13 cellular contexts compared by ENCODE assay signal in genomic region chr17:50692448-50693040, GRCh38. TPM values are rescaled to one million over a fixed set of nuclear protein-coding genes. Genes with fewer than 3 reads are reported as not detected.
DNase-seq lines count a peak whose midpoint lies in the region; ATAC-seq, FAIRE-seq and TF ChIP-seq lines count a peak whose summit lies in the region.
"Had no signal": no experiment of that assay in that cellular context is flagged by ENCODE, and none has a peak within 500 bp of the region (broad histone marks: within the 10 kb centered on the region; RNA-seq: fewer than 3 reads in every experiment).

No MANE protein-coding gene starts in this region.

- DNase-seq in GM23248 = no peak
- no peak for DNase-seq in SK-N-SH
- DNase-seq in HepG2 (ENCODE audit: low spot score) = no peak
- DNase-seq in COR-L47 (lab: John Stamatoyannopoulos, UW) = no peak
- no peak for DNase-seq in NCI-H128 (lab: John Stamatoyannopoulos, UW; ENCODE audit: unreplicated experiment)
- no peak for DNase-seq in G401 (ENCODE audit: low spot score)
- DNase-seq: activated CD4-positive, alpha-beta T cell treated with anti-CD3 and anti-CD28 coated beads for 1 hour; activated T-cell treated with anti-CD3 and anti-CD28 coated beads for 4 hours; BE2C; ovary had no signal

- no peaks in the 10 kb centered on the region for H3K79me2 ChIP-seq in GM23248 (ENCODE audit: insufficient read depth)
- H3K79me2 ChIP-seq in SK-N-SH (ENCODE audit: insufficient read depth) = no peaks in the 10 kb centered on the region
- H3K79me2 ChIP-seq in HepG2 (ENCODE audit: insufficient read depth, low read length) = peaks cover 6% of the 10 kb centered on the region

- no peak for TF ChIP-seq RAD21 in SK-N-SH (IDR thresholded peaks at IDR 0.05; ENCODE audit: low read length)
- TF ChIP-seq RAD21 in HepG2 (CRISPR knock-in tag; IDR thresholded peaks at IDR 0.05) = 0 out of 2 replicates have a peak, but pooled peaks have one; percentile 8

- no peaks in the 10 kb centered on the region for H4K20me1 ChIP-seq in GM23248 (ENCODE audit: insufficient read depth)
- peaks cover 4% of the 10 kb centered on the region; the same call in 1 of the 2 replicates for H4K20me1 ChIP-seq in SK-N-SH (ENCODE audit: insufficient read depth)
- H4K20me1 ChIP-seq in HepG2 (ENCODE audit: insufficient read depth, low read length) = no peaks in the 10 kb centered on the region

- peak overlapping the region; percentile 21; the same call in 1 of the 2 replicates for H3K9ac ChIP-seq in GM23248
- no peak overlapping the region for H3K9ac ChIP-seq in SK-N-SH
- peak overlapping the region; percentile 66 for H3K9ac ChIP-seq in HepG2 (ENCODE audit: insufficient read depth, low read depth, low read length)
- H3K9ac ChIP-seq in skeletal muscle satellite cell (ENCODE audit: low read depth, low read length) = no peak overlapping the region

- no peak for ATAC-seq in HepG2
- no peak for ATAC-seq in HG02623 (IDR thresholded peaks at IDR 0.05; ENCODE audit: unreplicated experiment)

- no peak overlapping the region for H3K4me3 ChIP-seq in GM23248
- no peak overlapping the region for H3K4me3 ChIP-seq in SK-N-SH (ENCODE audit: low read depth in 2 of 2, low read length in 1 of 2)
- peak overlapping the region in 1 of 3 experiments; percentile 42; a peak in 2 of 6 replicates for H3K4me3 ChIP-seq in HepG2 (replicated peaks in 1 of 3; ENCODE audit: insufficient read depth in 1 of 3, low read depth in 2 of 3, low read length in 3 of 3)
- H3K4me3 ChIP-seq in skeletal muscle satellite cell (ENCODE audit: low read length) = no peak overlapping the region
- H3K4me3 ChIP-seq: ovary had no signal

- H3K9me3 ChIP-seq in GM23248 (ENCODE audit: low read depth) (no peaks in the 10 kb centered on the region), SK-N-SH (no peaks in the 10 kb centered on the region), HepG2 (ENCODE audit: low read length) (no peaks in the 10 kb centered on the region), skeletal muscle satellite cell (replicated peaks; ENCODE audit: low read length) (no peaks in the 10 kb centered on the region)
- H3K9me3 ChIP-seq: BE2C, ovary had no signal

- H3K27me3 ChIP-seq in GM23248 (replicated peaks; ENCODE audit: insufficient read depth) (no peaks in the 10 kb centered on the region), SK-N-SH (ENCODE audit: insufficient read depth) (no peaks in the 10 kb centered on the region), HepG2 (ENCODE audit: control insufficient read depth in 1 of 2, insufficient read depth in 2 of 2, low read length in 2 of 2) (no peaks in the 10 kb centered on the region), skeletal muscle satellite cell (ENCODE audit: control insufficient read depth, insufficient read depth, low read length) (no peaks in the 10 kb centered on the region)
- H3K27me3 ChIP-seq: BE2C, ovary had no signal

- peak overlapping the region; percentile 18 for H3K4me2 ChIP-seq in GM23248 (ENCODE audit: unreplicated experiment)
- H3K4me2 ChIP-seq in SK-N-SH = peak overlapping the region; percentile 55; the same call in 1 of the 2 replicates
- peak overlapping the region; percentile 80 for H3K4me2 ChIP-seq in HepG2 (ENCODE audit: low read depth, low read length)
- H3K4me2 ChIP-seq in skeletal muscle satellite cell (ENCODE audit: low read length) = peak overlapping the region; percentile 21

- POLR2A ChIA-PET in SK-N-SH (lab: Yijun Ruan, JAX) = interaction anchor here (1.1 kb wide), 1 partner anchor 65 kb away, joined by 3 read pairs; no protein-coding TSS in a partner anchor
- POLR2A ChIA-PET in HepG2 (lab: Yijun Ruan, JAX) = interaction anchor here (0.8 to 21.3 kb wide), 29 partner anchors 8 to 295 kb away, joined by 3 to 839 read pairs (median 6); partner anchors contain the start of genes ABCC3, ANKRD40, CACNA1G and LRRC59

- WGBS in GM23248 (ENCODE audit: low coverage in 1 of 2, low lambda C conversion rate in 2 of 2, missing lambda C conversion rate in 2 of 2), 2 experiments = 88 to 92% methylated on average over 6 of the region's 6 CpGs
- WGBS in SK-N-SH (ENCODE audit: low lambda C conversion rate) = 72% methylated on average over 6 of the region's 6 CpGs
- 12% methylated on average over 6 of the region's 6 CpGs for WGBS in HepG2 (ENCODE audit: low lambda C conversion rate)

- no peaks in the 10 kb centered on the region for H3K9me2 ChIP-seq in GM23248 (ENCODE audit: insufficient read depth)
- no peaks in the 10 kb centered on the region for H3K9me2 ChIP-seq in SK-N-SH

- TF ChIP-seq EP300 in SK-N-SH (IDR thresholded peaks at IDR 0.05; ENCODE audit: borderline replicate concordance in 1 of 2, low read depth in 1 of 2, low read length in 1 of 2) (no peak), HepG2 (IDR thresholded peaks at IDR 0.05; ENCODE audit: low read depth in 2 of 2, low read length in 2 of 2) (peak in 1 of 2 experiments; percentile 13; a peak in 1 of 4 replicates), HepG2 (CRISPR knock-in tag; IDR thresholded peaks at IDR 0.05; ENCODE audit: borderline replicate concordance) (no peak)

- peak overlapping the region; percentile 41 for H3K27ac ChIP-seq in GM23248
- peak overlapping the region; percentile 55 to 67; a peak in 3 of 4 replicates for H3K27ac ChIP-seq in SK-N-SH (ENCODE audit: low read depth in 2 of 2, low read length in 1 of 2)
- peak overlapping the region; percentile 89 for H3K27ac ChIP-seq in HepG2 (ENCODE audit: extremely low read length, insufficient read depth, low read length)
- H3K27ac ChIP-seq: ovary had no signal

- in situ Hi-C loops in GM23248 (cut with MboI) = no loop called here
- in situ Hi-C loops in HepG2 (cut with HindIII; ENCODE audit: extremely low pct_ligation_motif_present, low pct_unique_long_range_greater_than_20kb) = loop anchor here (5.0 kb wide), 2 partner anchors 65 to 145 kb away; partner anchors contain the start of gene SPATA20
- in situ Hi-C loops in G401 (cut with HindIII; ENCODE audit: low sequenced_read_pairs) = loop anchor here (5.0 kb wide), 1 partner anchor 65 kb away; no protein-coding TSS in a partner anchor

- H3K4me1 ChIP-seq in GM23248 (ENCODE audit: insufficient read depth) (peaks cover 50% of the 10 kb centered on the region), SK-N-SH (ENCODE audit: control insufficient read depth in 1 of 2, insufficient read depth in 2 of 2, low read depth in 1 of 2, low read length in 1 of 2) (peaks cover 40 to 48% of the 10 kb centered on the region in 2 experiments), HepG2 (ENCODE audit: insufficient read depth, low read length) (peaks cover 83% of the 10 kb centered on the region), skeletal muscle satellite cell (ENCODE audit: control insufficient read depth, insufficient read depth, low read length) (peaks cover 38% of the 10 kb centered on the region)

- FAIRE-seq in HepG2 (lab: Jason Lieb, UNC) = no peak

- CTCF ChIA-PET in SK-N-SH (lab: Yijun Ruan, JAX) = interaction anchor here (1.2 to 21.2 kb wide), 9 partner anchors 8 to 278 kb away, joined by 3 to 799 read pairs (median 5); partner anchors contain the start of genes ABCC3 and SPATA20
- CTCF ChIA-PET in HepG2 (lab: Yijun Ruan, JAX; ENCODE audit: low intra/inter-chr PET ratio, low total read pairs) = interaction anchor here (2.3 kb wide), 1 partner anchor 59 kb away, joined by 9 read pairs; no protein-coding TSS in a partner anchor

- H3F3A ChIP-seq in GM23248 (ENCODE audit: insufficient read depth) (peaks cover 69% of the 10 kb centered on the region), SK-N-SH (replicated peaks; ENCODE audit: insufficient read depth) (peaks cover 47% of the 10 kb centered on the region)

- intact Hi-C loops in HepG2 (cut with micrococcal nuclease; ENCODE audit: unreplicated experiment) = loop anchor here (1.0 kb wide), 2 partner anchors 8 to 210 kb away; no protein-coding TSS in a partner anchor

- H2AFZ ChIP-seq in GM23248 = no peak overlapping the region
- no peak overlapping the region for H2AFZ ChIP-seq in SK-N-SH (ENCODE audit: low read depth)
- no peak overlapping the region for H2AFZ ChIP-seq in HepG2 (ENCODE audit: low read length)

- no peak for TF ChIP-seq POLR2A in HepG2 (IDR thresholded peaks at IDR 0.05; ENCODE audit: insufficient read depth in 1 of 2, low read depth in 2 of 2, low read length in 2 of 2)

- TSS peak; percentile 73 for BruUV-seq in HepG2 (replicated peaks; lab: Mats Ljungman, UMichigan)

- H3K36me3 ChIP-seq in GM23248 (ENCODE audit: low read depth) = peaks cover 22% of the 10 kb centered on the region
- H3K36me3 ChIP-seq in SK-N-SH (replicated peaks in 1 of 2; ENCODE audit: control insufficient read depth in 1 of 2, insufficient read depth in 2 of 2, low read length in 1 of 2) = peaks cover 41 to 54% of the 10 kb centered on the region in 2 experiments
- H3K36me3 ChIP-seq in HepG2 (replicated peaks in 1 of 2; ENCODE audit: control insufficient read depth in 1 of 2, insufficient read depth in 2 of 2, low read length in 2 of 2) = peaks cover 12 to 22% of the 10 kb centered on the region in 2 experiments
- peaks cover 55% of the 10 kb centered on the region for H3K36me3 ChIP-seq in skeletal muscle satellite cell (ENCODE audit: insufficient read depth, low read length)
- H3K36me3 ChIP-seq: ovary had no signal

- TF ChIP-seq CTCF in SK-N-SH (IDR thresholded peaks at IDR 0.05) (no peak), HepG2 (CRISPR knock-in tag; IDR thresholded peaks at IDR 0.05) (no peak)

RNA-seq across cellular contexts. Expression of gene ANKRD40, which starts 15.2 kb away (rescaled TPM):
- 35.5 and 36.5 TPM in 2 replicates for total RNA-seq in GM23248 (2014; rRNA removed; shearing (Covaris generic))
- polyA plus RNA-seq in GM23248 (2016; fragmentation: Nextera tagmentation; extraction: Ambion mirVana) (20.1 and 20.2 TPM in 2 replicates), SK-N-SH (2012; rRNA removed) (33.6 and 46.3 TPM in 2 replicates), HepG2 (2011; rRNA removed) (30.2 and 35.0 TPM in 2 replicates)
- 43.8 and 47.2 TPM in 2 replicates for polyA plus RNA-seq in SK-N-SH (2012; cell fraction: cytosol; rRNA removed)
- polyA plus RNA-seq in SK-N-SH (2012; cell fraction: nucleus; rRNA removed) = 20.8 and 38.1 TPM in 2 replicates
- 46.4 and 52.4 TPM in 2 replicates for total RNA-seq in HepG2 (2016; rRNA removed; fragmentation: Illumina TruSeq; extraction: Trizol)
- 14.8 and 17.0 TPM in 2 replicates for total RNA-seq in HepG2 (2016; cell fraction: cytosol; rRNA removed; fragmentation: Illumina TruSeq; extraction: Trizol; ENCODE audit: low read depth)
- total RNA-seq in HepG2 (2016; cell fraction: insoluble cytoplasmic fraction; rRNA removed; fragmentation: Illumina TruSeq; extraction: Trizol) = 43.9 and 45.1 TPM in 2 replicates
- total RNA-seq in HepG2 (2016; cell fraction: membrane; rRNA removed; fragmentation: Illumina TruSeq; extraction: Trizol) = 53.6 and 57.7 TPM in 2 replicates
- 27.7 and 32.1 TPM in 2 replicates for total RNA-seq in HepG2 (2016; cell fraction: nucleus; rRNA removed; fragmentation: Illumina TruSeq; extraction: Trizol)
- polyA plus RNA-seq in HepG2 (2011; cell fraction: cytosol; rRNA removed) = 20.9 and 27.5 TPM in 2 replicates
- polyA plus RNA-seq in HepG2 (2011; cell fraction: nucleus; rRNA removed) = 14.0 and 17.7 TPM in 2 replicates
- 25.7 and 26.1 TPM in 2 replicates for polyA plus RNA-seq in HepG2 (2012)
- polyA plus RNA-seq in HepG2 (2016; cell fraction: cytosol; fragmentation: Illumina TruSeq; extraction: Trizol; ENCODE audit: low read depth) = 12.7 TPM in 2 replicates
- 37.2 and 46.0 TPM in 2 replicates for polyA plus RNA-seq in HepG2 (2016; cell fraction: insoluble cytoplasmic fraction; fragmentation: Illumina TruSeq; extraction: Trizol; ENCODE audit: low read depth)
- 34.9 and 37.7 TPM in 2 replicates for polyA plus RNA-seq in HepG2 (2016; cell fraction: membrane; fragmentation: Illumina TruSeq; extraction: Trizol; ENCODE audit: low read depth)
- polyA plus RNA-seq in HepG2 (2016; cell fraction: nucleus; fragmentation: Illumina TruSeq; extraction: Trizol; ENCODE audit: insufficient read depth, low read depth) = 52.0 and 58.7 TPM in 2 replicates
- polyA minus RNA-seq in HepG2 (2011; rRNA and poly(A)+ RNA removed; ENCODE audit: low replicate concordance) = 22.7 and 24.6 TPM in 2 replicates
- 31.7 and 31.9 TPM in 2 replicates for polyA minus RNA-seq in HepG2 (2011; cell fraction: cytosol; rRNA and poly(A)+ RNA removed)
- 21.2 and 23.9 TPM in 2 replicates for polyA minus RNA-seq in HepG2 (2011; cell fraction: nucleus; rRNA and poly(A)+ RNA removed)
- 30.2 and 31.7 TPM in 2 replicates for total RNA-seq in skeletal muscle satellite cell (2012; rRNA removed)
- 32.1 and 49.0 TPM in 2 replicates for total RNA-seq in G401 (2014; rRNA removed; shearing (Covaris generic))

RNA-seq across cellular contexts. Expression of gene LUC7L3, which starts 26.9 kb away (rescaled TPM):
- total RNA-seq in GM23248 (2014; rRNA removed; shearing (Covaris generic)) = 57.5 and 59.1 TPM in 2 replicates
- 100 and 138 TPM in 2 replicates for polyA plus RNA-seq in GM23248 (2016; fragmentation: Nextera tagmentation; extraction: Ambion mirVana)
- polyA plus RNA-seq in SK-N-SH (2012; rRNA removed) = 154 and 164 TPM in 2 replicates
- 52.9 and 60.7 TPM in 2 replicates for polyA plus RNA-seq in SK-N-SH (2012; cell fraction: cytosol; rRNA removed)
- polyA plus RNA-seq in SK-N-SH (2012; cell fraction: nucleus; rRNA removed) = 1,155 and 1,243 TPM in 2 replicates
- 60.2 and 108 TPM in 2 replicates for total RNA-seq in HepG2 (2016; rRNA removed; fragmentation: Illumina TruSeq; extraction: Trizol)
- total RNA-seq in HepG2 (2016; cell fraction: cytosol; rRNA removed; fragmentation: Illumina TruSeq; extraction: Trizol; ENCODE audit: low read depth) = 18.8 and 26.1 TPM in 2 replicates
- 62.5 and 109 TPM in 2 replicates for total RNA-seq in HepG2 (2016; cell fraction: insoluble cytoplasmic fraction; rRNA removed; fragmentation: Illumina TruSeq; extraction: Trizol)
- total RNA-seq in HepG2 (2016; cell fraction: membrane; rRNA removed; fragmentation: Illumina TruSeq; extraction: Trizol) = 14.5 and 18.9 TPM in 2 replicates
- total RNA-seq in HepG2 (2016; cell fraction: nucleus; rRNA removed; fragmentation: Illumina TruSeq; extraction: Trizol) = 195 TPM in 2 replicates
- 95.9 and 120 TPM in 2 replicates for polyA plus RNA-seq in HepG2 (2011; rRNA removed)
- 30.0 and 34.7 TPM in 2 replicates for polyA plus RNA-seq in HepG2 (2011; cell fraction: cytosol; rRNA removed)
- 415 and 478 TPM in 2 replicates for polyA plus RNA-seq in HepG2 (2011; cell fraction: nucleus; rRNA removed)
- polyA plus RNA-seq in HepG2 (2012) = 194 and 235 TPM in 2 replicates
- 7.1 and 8.6 TPM in 2 replicates for polyA plus RNA-seq in HepG2 (2016; cell fraction: cytosol; fragmentation: Illumina TruSeq; extraction: Trizol; ENCODE audit: low read depth)
- 136 and 147 TPM in 2 replicates for polyA plus RNA-seq in HepG2 (2016; cell fraction: insoluble cytoplasmic fraction; fragmentation: Illumina TruSeq; extraction: Trizol; ENCODE audit: low read depth)
- polyA plus RNA-seq in HepG2 (2016; cell fraction: membrane; fragmentation: Illumina TruSeq; extraction: Trizol; ENCODE audit: low read depth) = 13.0 and 18.1 TPM in 2 replicates
- 530 TPM in 2 replicates for polyA plus RNA-seq in HepG2 (2016; cell fraction: nucleus; fragmentation: Illumina TruSeq; extraction: Trizol; ENCODE audit: insufficient read depth, low read depth)
- polyA minus RNA-seq in HepG2 (2011; rRNA and poly(A)+ RNA removed; ENCODE audit: low replicate concordance) = 33.0 and 52.4 TPM in 2 replicates
- 14.1 and 14.4 TPM in 2 replicates for polyA minus RNA-seq in HepG2 (2011; cell fraction: cytosol; rRNA and poly(A)+ RNA removed)
- 321 and 363 TPM in 2 replicates for polyA minus RNA-seq in HepG2 (2011; cell fraction: nucleus; rRNA and poly(A)+ RNA removed)
- 18.8 and 21.5 TPM in 2 replicates for total RNA-seq in skeletal muscle satellite cell (2012; rRNA removed)
- total RNA-seq in G401 (2014; rRNA removed; shearing (Covaris generic)) = 15.0 and 26.3 TPM in 2 replicates

RNA-seq across cellular contexts. Expression of gene ABCC3, which starts 57.9 kb away (rescaled TPM):
- total RNA-seq in GM23248 (2014; rRNA removed; shearing (Covaris generic)) = 28.3 and 32.0 TPM in 2 replicates
- polyA plus RNA-seq in GM23248 (2016; fragmentation: Nextera tagmentation; extraction: Ambion mirVana) (35.0 and 38.5 TPM in 2 replicates), SK-N-SH (2012; rRNA removed) (185 and 209 TPM in 2 replicates), HepG2 (2011; rRNA removed) (50.5 and 50.7 TPM in 2 replicates)
- polyA plus RNA-seq in SK-N-SH (2012; cell fraction: cytosol; rRNA removed) = 29.0 and 41.5 TPM in 2 replicates
- 1,427 and 1,497 TPM in 2 replicates for polyA plus RNA-seq in SK-N-SH (2012; cell fraction: nucleus; rRNA removed)
- total RNA-seq in HepG2 (2016; rRNA removed; fragmentation: Illumina TruSeq; extraction: Trizol) = 18.0 and 25.2 TPM in 2 replicates
- total RNA-seq in HepG2 (2016; cell fraction: cytosol; rRNA removed; fragmentation: Illumina TruSeq; extraction: Trizol; ENCODE audit: low read depth) = 13.3 and 13.8 TPM in 2 replicates
- total RNA-seq in HepG2 (2016; cell fraction: insoluble cytoplasmic fraction; rRNA removed; fragmentation: Illumina TruSeq; extraction: Trizol) = 14.4 and 28.1 TPM in 2 replicates
- total RNA-seq in HepG2 (2016; cell fraction: membrane; rRNA removed; fragmentation: Illumina TruSeq; extraction: Trizol) = 23.1 and 25.2 TPM in 2 replicates
- total RNA-seq in HepG2 (2016; cell fraction: nucleus; rRNA removed; fragmentation: Illumina TruSeq; extraction: Trizol) = 38.6 and 38.7 TPM in 2 replicates
- 19.0 and 24.0 TPM in 2 replicates for polyA plus RNA-seq in HepG2 (2011; cell fraction: cytosol; rRNA removed)
- polyA plus RNA-seq in HepG2 (2011; cell fraction: nucleus; rRNA removed) = 331 and 391 TPM in 2 replicates
- polyA plus RNA-seq in HepG2 (2012) = 15.7 and 38.4 TPM in 2 replicates
- polyA plus RNA-seq in HepG2 (2016; cell fraction: cytosol; fragmentation: Illumina TruSeq; extraction: Trizol; ENCODE audit: low read depth) = 15.1 and 15.9 TPM in 2 replicates
- 17.3 and 21.5 TPM in 2 replicates for polyA plus RNA-seq in HepG2 (2016; cell fraction: insoluble cytoplasmic fraction; fragmentation: Illumina TruSeq; extraction: Trizol; ENCODE audit: low read depth)
- polyA plus RNA-seq in HepG2 (2016; cell fraction: membrane; fragmentation: Illumina TruSeq; extraction: Trizol; ENCODE audit: low read depth) = 23.7 and 24.5 TPM in 2 replicates
- 84.3 and 87.4 TPM in 2 replicates for polyA plus RNA-seq in HepG2 (2016; cell fraction: nucleus; fragmentation: Illumina TruSeq; extraction: Trizol; ENCODE audit: insufficient read depth, low read depth)
- 73.4 and 78.1 TPM in 2 replicates for polyA minus RNA-seq in HepG2 (2011; rRNA and poly(A)+ RNA removed; ENCODE audit: low replicate concordance)
- polyA minus RNA-seq in HepG2 (2011; cell fraction: cytosol; rRNA and poly(A)+ RNA removed) = 10.9 and 17.8 TPM in 2 replicates
- 61.9 and 63.1 TPM in 2 replicates for polyA minus RNA-seq in HepG2 (2011; cell fraction: nucleus; rRNA and poly(A)+ RNA removed)
- 26.0 and 38.0 TPM in 2 replicates for total RNA-seq in skeletal muscle satellite cell (2012; rRNA removed)
- total RNA-seq in G401 (2014; rRNA removed; shearing (Covaris generic)) = not detected in 2 replicates
- total RNA-seq: T-helper 1 cell treated with Interleukin-12 subunit alpha and Interleukin-12 subunit beta and Interleukin-4 antibody, amounts not matched to agents 30 ng/mL and 1 ng/mL, for 36 hours had no signal

Comparison
In these comparisons a context has a peak if more than half of its experiments do, and no peak if none do; other contexts are left out.
1. H3K4me2 ChIP-seq: peak in every context shown above with its lines; median percentile 80 in HepG2; 55 in SK-N-SH; 21 in skeletal muscle satellite cell; 18 in GM23248.
2. H3K9ac ChIP-seq: peak in GM23248 (single experiment) and HepG2 (single experiment); none in SK-N-SH (single experiment) and skeletal muscle satellite cell (single experiment).
3. RNA of gene ABCC3, which starts 57.9 kb away (total RNA-seq): 28.3 to 32.0 TPM in GM23248 and 13.3 to 38.7 TPM in HepG2; not detected in G401; every median in the first group is over 10 times any median in the second.
4. Peak in every context shown above with its lines, with median percentiles within 50 percentile points of each other: H3K27ac ChIP-seq.